Comparison of ENCODE assay signal across 1 cellular context in the genomic region with DNA sequence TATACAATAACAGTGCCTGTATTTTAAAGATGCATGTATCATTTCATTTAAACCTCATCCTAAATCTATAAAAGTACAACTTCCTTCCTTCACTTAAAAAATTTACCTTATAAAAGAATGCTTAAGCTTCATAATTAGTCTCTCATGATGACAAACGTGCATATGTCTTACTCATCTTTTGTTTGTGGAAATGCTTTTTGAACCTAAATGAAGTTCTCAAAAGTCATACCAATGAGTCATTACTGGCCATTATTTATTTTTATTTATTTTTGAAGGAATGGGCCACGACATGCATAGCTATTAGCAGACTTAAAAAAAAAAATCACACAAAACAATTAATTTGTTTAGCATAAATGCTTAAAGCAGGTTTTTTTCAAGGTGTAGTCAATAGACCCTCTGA.
TF ChIP-seq lines count a peak whose summit lies in the region.

No MANE protein-coding gene starts in this region.

TF ChIP-seq in HepG2, 621 proteins besides CTCF, POLR2A, EP300 and RAD21:
- TF ChIP-seq REST (IDR thresholded peaks at IDR 0.05; ENCODE audit: borderline replicate concordance in 1 of 2, low read depth in 1 of 2, low read length in 2 of 2): no peak
- TF ChIP-seq ZBTB21 (CRISPR knock-in tag; IDR thresholded peaks at IDR 0.05): no peak
- TF ChIP-seq ZNF205 (CRISPR knock-in tag; IDR thresholded peaks at IDR 0.05): no peak
- no peak for TF ChIP-seq BHLHE40 (IDR thresholded peaks at IDR 0.05; ENCODE audit: low read length)
- TF ChIP-seq DPF2 (CRISPR knock-in tag; IDR thresholded peaks at IDR 0.05; ENCODE audit: borderline replicate concordance, low read depth): no peak
TF ChIP-seq in HepG2: peak in this region for 0.
